In the genomic region with DNA sequence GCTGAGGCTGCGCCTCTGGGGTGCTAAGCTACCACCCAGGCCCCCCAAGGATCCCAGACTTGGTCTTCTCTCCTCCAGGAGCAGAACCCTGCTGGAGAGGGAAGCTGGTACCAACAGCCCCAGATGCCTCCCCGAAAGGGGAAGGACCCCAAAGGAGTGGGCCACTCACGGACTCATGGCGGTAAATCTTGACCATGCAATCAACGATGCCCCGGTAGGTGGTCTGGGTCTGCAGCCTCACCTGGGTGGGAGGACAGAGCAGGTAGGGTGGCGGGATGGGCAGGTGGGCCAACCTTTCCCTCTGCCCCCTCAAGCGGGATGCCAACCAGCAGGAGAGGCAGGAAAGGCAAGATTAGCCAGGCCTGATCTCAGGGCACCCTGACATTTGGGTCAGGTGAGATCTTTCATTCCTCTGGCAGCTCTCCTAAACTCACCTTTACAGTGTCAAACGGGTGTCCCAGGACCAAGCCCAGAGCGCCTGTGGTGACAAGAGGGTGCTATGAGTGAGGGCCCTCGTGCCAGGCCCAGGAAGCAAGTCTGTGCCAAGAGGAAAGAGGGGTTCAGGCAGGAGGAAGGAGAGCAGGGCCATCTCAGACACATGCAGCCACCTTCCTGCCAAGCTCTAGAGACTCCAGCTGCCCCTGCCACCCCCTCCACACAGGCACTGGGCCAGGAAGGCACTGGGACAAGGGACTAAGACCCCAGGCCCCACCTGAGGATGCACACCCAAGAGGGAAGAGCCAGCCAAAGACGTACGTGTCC, we compare ENCODE assay signal across 16 cellular contexts. TPM values are rescaled to one million over a fixed set of nuclear protein-coding genes. Genes with fewer than 3 reads are reported as not detected.
A peak's percentile ranks its signal among the peaks of the same experiment; 100 is the strongest.
DNase-seq lines count a peak whose midpoint lies in the region; ATAC-seq and TF ChIP-seq lines count a peak whose summit lies in the region.
"Had no signal": no experiment of that assay in that cellular context is flagged by ENCODE, and none has a peak within 500 bp of the region (broad histone marks: within the 10 kb centered on the region; RNA-seq: fewer than 3 reads in every experiment).

No MANE protein-coding gene starts in this region.

- no peaks in the 10 kb centered on the region for H3K36me3 ChIP-seq in hepatocyte (replicated peaks; ENCODE audit: insufficient read depth, low read depth)
- H3K36me3 ChIP-seq: MG63 had no signal

- TF ChIP-seq CTCF in VCaP (conservative IDR thresholded peaks at IDR 0.05) (no peak), hepatocyte (IDR thresholded peaks at IDR 0.05; ENCODE audit: poor library complexity) (no peak)

- no peaks in the 10 kb centered on the region for H3K9me3 Mint-ChIP-seq in activated naive CD8-positive, alpha-beta T cell (ENCODE audit: low read depth)
- H3K9me3 Mint-ChIP-seq in activated naive CD8-positive, alpha-beta T cell treated with anti-CD3 and anti-CD28 coated beads, Interleukin-2, amount 50 U/mL, for 24 hours: no peaks in the 10 kb centered on the region
- no peaks in the 10 kb centered on the region for H3K9me3 Mint-ChIP-seq in stimulated activated naive B cell treated with anti-CD40 and anti-IgM and Interleukin-4, amounts not matched to agents 10 μg/mL and 1 μg/mL and 100 μg/mL, for 72 hours

- ATAC-seq in activated naive CD8-positive, alpha-beta T cell treated with anti-CD3 and anti-CD28 coated beads, Interleukin-2, amount 50 U/mL, for 24 hours: no peak
- ATAC-seq in stimulated activated naive B cell treated with anti-CD40 and anti-IgM and Interleukin-4, amounts not matched to agents 10 μg/mL and 1 μg/mL and 100 μg/mL, for 72 hours (replicated peaks): no peak
- ATAC-seq: esophagus mucosa had no signal

- peak overlapping the region; percentile 69 for H3K4me2 ChIP-seq in hepatocyte

- no peak overlapping the region for H3K4me3 ChIP-seq in hepatocyte
- H3K4me3 ChIP-seq: GM23248, MG63 had no signal

- no peaks in the 10 kb centered on the region for H3K27me3 ChIP-seq in hepatocyte
- H3K27me3 ChIP-seq: MG63 had no signal

- H3K27ac ChIP-seq in VCaP (peak overlapping the region; percentile 100), hepatocyte (peak overlapping the region; percentile 99)
- H3K27ac ChIP-seq: GM23248 had no signal

- peak overlapping the region; percentile 68 for H3K27ac Mint-ChIP-seq in activated naive CD8-positive, alpha-beta T cell
- H3K27ac Mint-ChIP-seq in activated naive CD8-positive, alpha-beta T cell treated with anti-CD3 and anti-CD28 coated beads, Interleukin-2, amount 50 U/mL, for 24 hours: no peak overlapping the region
- peak overlapping the region; percentile 96 for H3K27ac Mint-ChIP-seq in stimulated activated naive B cell treated with anti-CD40 and anti-IgM and Interleukin-4, amounts not matched to agents 10 μg/mL and 1 μg/mL and 100 μg/mL, for 72 hours

- no peak for DNase-seq in activated naive CD8-positive, alpha-beta T cell treated with anti-CD3 and anti-CD28 coated beads, Interleukin-2, amount 50 U/mL, for 24 hours
- no peak for DNase-seq in hepatocyte (ENCODE audit: low spot score)
- DNase-seq in stimulated activated naive B cell treated with anti-CD40 and anti-IgM and Interleukin-4, amounts not matched to agents 10 μg/mL and 1 μg/mL and 100 μg/mL, for 72 hours: no peak
- no peak for DNase-seq in SW 1271 (lab: John Stamatoyannopoulos, UW)
- no peak for DNase-seq in DMS79 treated with DMSO at 0.1 percent for 48 hours (lab: John Stamatoyannopoulos, UW)
- no peak for DNase-seq in nucleus accumbens (lab: John Stamatoyannopoulos, UW)
- DNase-seq: caudate nucleus, EL, GM23248, MG63, NCI-H2029 treated with DMSO at 0.1 percent for 48 hours, NCI-H748 treated with DMSO at 0.1 percent for 48 hours had no signal

- H4K20me1 ChIP-seq in hepatocyte (ENCODE audit: insufficient read depth, poor library complexity, severe bottlenecking): no peaks in the 10 kb centered on the region

- peaks cover 3% of the 10 kb centered on the region for H3K79me2 ChIP-seq in hepatocyte

- no peaks in the 10 kb centered on the region for H3K36me3 Mint-ChIP-seq in activated naive CD8-positive, alpha-beta T cell
- H3K36me3 Mint-ChIP-seq in activated naive CD8-positive, alpha-beta T cell treated with anti-CD3 and anti-CD28 coated beads, Interleukin-2, amount 50 U/mL, for 24 hours (ENCODE audit: low read depth): no peaks in the 10 kb centered on the region
- peaks cover 1 to 8% of the 10 kb centered on the region in 2 donors for H3K36me3 Mint-ChIP-seq in stimulated activated naive B cell treated with anti-CD40 and anti-IgM and Interleukin-4, amounts not matched to agents 10 μg/mL and 1 μg/mL and 100 μg/mL, for 72 hours

- no peak overlapping the region for H2AFZ ChIP-seq in hepatocyte
- H2AFZ ChIP-seq: GM23248 had no signal

- H3K4me1 ChIP-seq in hepatocyte (ENCODE audit: insufficient read depth): peaks cover 54% of the 10 kb centered on the region

- no peaks in the 10 kb centered on the region for H3K9me3 ChIP-seq in hepatocyte (ENCODE audit: low read depth)
- H3K9me3 ChIP-seq: MG63 had no signal

- no peaks in the 10 kb centered on the region for H3K27me3 Mint-ChIP-seq in activated naive CD8-positive, alpha-beta T cell
- no peaks in the 10 kb centered on the region for H3K27me3 Mint-ChIP-seq in activated naive CD8-positive, alpha-beta T cell treated with anti-CD3 and anti-CD28 coated beads, Interleukin-2, amount 50 U/mL, for 24 hours
- H3K27me3 Mint-ChIP-seq in stimulated activated naive B cell treated with anti-CD40 and anti-IgM and Interleukin-4, amounts not matched to agents 10 μg/mL and 1 μg/mL and 100 μg/mL, for 72 hours: no peaks in the 10 kb centered on the region

- H3K4me1 Mint-ChIP-seq in activated naive CD8-positive, alpha-beta T cell (ENCODE audit: low read depth): peaks cover 32% of the 10 kb centered on the region
- peaks cover 45% of the 10 kb centered on the region for H3K4me1 Mint-ChIP-seq in activated naive CD8-positive, alpha-beta T cell treated with anti-CD3 and anti-CD28 coated beads, Interleukin-2, amount 50 U/mL, for 24 hours
- peaks cover 45 to 85% of the 10 kb centered on the region in 2 donors for H3K4me1 Mint-ChIP-seq in stimulated activated naive B cell treated with anti-CD40 and anti-IgM and Interleukin-4, amounts not matched to agents 10 μg/mL and 1 μg/mL and 100 μg/mL, for 72 hours

- H3K9me2 ChIP-seq in hepatocyte (replicated peaks; ENCODE audit: insufficient read depth): no peaks in the 10 kb centered on the region

- 95% methylated on average over 13 of the region's 13 CpGs for WGBS in hepatocyte (ENCODE audit: low lambda C conversion rate, missing lambda C conversion rate)

- H3K4me3 Mint-ChIP-seq in activated naive CD8-positive, alpha-beta T cell: no peak overlapping the region
- no peak overlapping the region for H3K4me3 Mint-ChIP-seq in activated naive CD8-positive, alpha-beta T cell treated with anti-CD3 and anti-CD28 coated beads, Interleukin-2, amount 50 U/mL, for 24 hours
- H3K4me3 Mint-ChIP-seq in stimulated activated naive B cell treated with anti-CD40 and anti-IgM and Interleukin-4, amounts not matched to agents 10 μg/mL and 1 μg/mL and 100 μg/mL, for 72 hours: peak overlapping the region; percentile 47 to 87

RNA-seq across cellular contexts. Expression of gene SLC25A45, which starts 2.6 kb away (rescaled TPM):
- 4.9 and 8.8 TPM in 2 replicates for total RNA-seq in hepatocyte
- 13.9 and 20.3 TPM in 2 replicates for polyA plus RNA-seq in hepatocyte

RNA-seq across cellular contexts. Expression of gene FRMD8, which starts 6.6 kb away (rescaled TPM):
- 20.8 and 25.7 TPM in 2 replicates for total RNA-seq in hepatocyte
- polyA plus RNA-seq in hepatocyte: 22.2 and 31.0 TPM in 2 replicates

RNA-seq across cellular contexts. Expression of gene TIGD3, which starts 25.3 kb away (rescaled TPM):
- 1.7 and 1.8 TPM in 2 replicates for total RNA-seq in hepatocyte
- 1.6 and 2.0 TPM in 2 replicates for polyA plus RNA-seq in hepatocyte
- total RNA-seq: GM23248, lung microvascular endothelial cell had no signal
- polyA plus RNA-seq: GM23248 had no signal

RNA-seq across cellular contexts. Expression of gene NEAT1, which starts 42.7 kb away (rescaled TPM):
- total RNA-seq in hepatocyte: 104 and 130 TPM in 2 replicates
- 168 and 209 TPM in 2 replicates for polyA plus RNA-seq in hepatocyte

RNA-seq across cellular contexts. Expression of gene DPF2, which starts 46.2 kb away (rescaled TPM):
- total RNA-seq in hepatocyte: 26.8 and 28.4 TPM in 2 replicates
- polyA plus RNA-seq in hepatocyte: 50.0 and 51.6 TPM in 2 replicates

Comparison
In these comparisons a context has a peak if more than half of its experiments do, and no peak if none do; other contexts are left out.
1. H3K4me3 Mint-ChIP-seq: peak in stimulated activated naive B cell treated with anti-CD40 and anti-IgM and Interleukin-4, amounts not matched to agents 10 μg/mL and 1 μg/mL and 100 μg/mL, for 72 hours (2 of 2); none in activated naive CD8-positive, alpha-beta T cell (single experiment) and activated naive CD8-positive, alpha-beta T cell treated with anti-CD3 and anti-CD28 coated beads, Interleukin-2, amount 50 U/mL, for 24 hours (single experiment).